9 cellular contexts compared by ENCODE assay signal in genomic region chr9:129964901-129965734, GRCh38.
DNase-seq lines count a peak whose midpoint lies in the region; ATAC-seq and TF ChIP-seq lines count a peak whose summit lies in the region.
"Had no signal": no experiment of that assay in that cellular context is flagged by ENCODE, and none has a peak within 500 bp of the region (broad histone marks: within the 10 kb centered on the region; RNA-seq: fewer than 3 reads in every experiment).

No MANE protein-coding gene starts in this region.

- ATAC-seq in memory B cell (ENCODE audit: low read depth) (no peak), esophagus mucosa (no peak)

- no peaks in the 10 kb centered on the region for H3K4me1 ChIP-seq in urinary bladder (ENCODE audit: insufficient read depth)

- peaks cover 33% of the 10 kb centered on the region for H3K36me3 Mint-ChIP-seq in activated naive CD4-positive, alpha-beta T cell treated with anti-CD3 and anti-CD28 coated beads for 36 hours (ENCODE audit: low read depth)
- peaks cover 20% of the 10 kb centered on the region for H3K36me3 Mint-ChIP-seq in memory B cell
- H3K36me3 Mint-ChIP-seq in Calu3 (ENCODE audit: insufficient read depth, unreplicated experiment), result peaks cover 8% of the 10 kb centered on the region

- WGBS in urinary bladder, result 49% methylated on average over 21 of the region's 21 CpGs

- DNase-seq in activated naive CD4-positive, alpha-beta T cell treated with anti-CD3 and anti-CD28 coated beads for 36 hours, result no peak
- DNase-seq in activated naive CD4-positive, alpha-beta T cell treated with Interleukin-2 at 50 U/mL for 16 hours, result no peak
- DNase-seq in choroid plexus epithelial cell (ENCODE audit: low read depth) (peak; percentile 61), memory B cell (ENCODE audit: low spot score in 2 of 2) (no peak), Calu3 (no peak), DMS79 treated with DMSO at 0.1 percent for 48 hours (lab: John Stamatoyannopoulos, UW) (no peak)
- DNase-seq: MM.1S had no signal

- peak overlapping the region; percentile 76 for H3K27ac Mint-ChIP-seq in activated naive CD4-positive, alpha-beta T cell treated with anti-CD3 and anti-CD28 coated beads for 36 hours
- H3K27ac Mint-ChIP-seq in memory B cell (peak overlapping the region; percentile 95), Calu3 (ENCODE audit: unreplicated experiment) (no peak overlapping the region)

- H3K4me1 Mint-ChIP-seq in activated naive CD4-positive, alpha-beta T cell treated with anti-CD3 and anti-CD28 coated beads for 36 hours (ENCODE audit: low read depth), result peaks cover 76% of the 10 kb centered on the region
- H3K4me1 Mint-ChIP-seq in memory B cell, result peaks cover 38% of the 10 kb centered on the region
- peaks cover 9% of the 10 kb centered on the region for H3K4me1 Mint-ChIP-seq in Calu3 (ENCODE audit: low read depth, unreplicated experiment)

- H3K9me3 Mint-ChIP-seq in activated naive CD4-positive, alpha-beta T cell treated with anti-CD3 and anti-CD28 coated beads for 36 hours, result no peaks in the 10 kb centered on the region
- H3K9me3 Mint-ChIP-seq in memory B cell (no peaks in the 10 kb centered on the region), Calu3 (ENCODE audit: low read depth, unreplicated experiment) (no peaks in the 10 kb centered on the region)

- TF ChIP-seq CTCF in choroid plexus epithelial cell (conservative IDR thresholded peaks at IDR 0.05; ENCODE audit: low read depth, low read length) (no peak), Calu3 (IDR thresholded peaks at IDR 0.05; ENCODE audit: unreplicated experiment) (no peak)

- no peak overlapping the region for H3K4me3 Mint-ChIP-seq in activated naive CD4-positive, alpha-beta T cell treated with anti-CD3 and anti-CD28 coated beads for 36 hours
- no peak overlapping the region for H3K4me3 Mint-ChIP-seq in memory B cell
- no peak overlapping the region for H3K4me3 Mint-ChIP-seq in Calu3 (ENCODE audit: low read depth, unreplicated experiment)

- no peaks in the 10 kb centered on the region for H3K36me3 ChIP-seq in urinary bladder (ENCODE audit: insufficient read depth)

- CTCF ChIA-PET in activated naive CD4-positive, alpha-beta T cell treated with anti-CD3 and anti-CD28 coated beads for 36 hours (lab: Charles Lee), result interaction anchor here (0.6 to 1.6 kb wide), 8 partner anchors 8 to 408 kb away, joined by 3 to 7 read pairs (median 4); no protein-coding TSS in a partner anchor
- CTCF ChIA-PET in Calu3 (lab: Charles Lee), result no interaction called here

- H3K27ac ChIP-seq in urinary bladder (ENCODE audit: low read depth), result peak overlapping the region; percentile 40

- no peaks in the 10 kb centered on the region for H3K27me3 Mint-ChIP-seq in activated naive CD4-positive, alpha-beta T cell treated with anti-CD3 and anti-CD28 coated beads for 36 hours (ENCODE audit: low read depth)
- H3K27me3 Mint-ChIP-seq in memory B cell (no peaks in the 10 kb centered on the region), Calu3 (ENCODE audit: unreplicated experiment) (no peaks in the 10 kb centered on the region)

- BruUV-seq in Calu3 (replicated peaks; lab: Mats Ljungman, UMichigan), result no TSS peak

- no peak overlapping the region for H3K4me3 ChIP-seq in choroid plexus epithelial cell (ENCODE audit: low read depth, low read length)
- no peak overlapping the region for H3K4me3 ChIP-seq in urinary bladder (ENCODE audit: low read depth, low read length)

- intact Hi-C loops in activated naive CD4-positive, alpha-beta T cell treated with anti-CD3 and anti-CD28 coated beads for 36 hours (cut with micrococcal nuclease), result no loop called here
- intact Hi-C loops in Calu3 (cut with micrococcal nuclease; ENCODE audit: unreplicated experiment), result loop anchor here (10.0 kb wide), 1 partner anchor 80 kb away; the partner anchor contains the start of gene FNBP1
